9 cellular contexts compared by ENCODE assay signal in the genomic region with DNA sequence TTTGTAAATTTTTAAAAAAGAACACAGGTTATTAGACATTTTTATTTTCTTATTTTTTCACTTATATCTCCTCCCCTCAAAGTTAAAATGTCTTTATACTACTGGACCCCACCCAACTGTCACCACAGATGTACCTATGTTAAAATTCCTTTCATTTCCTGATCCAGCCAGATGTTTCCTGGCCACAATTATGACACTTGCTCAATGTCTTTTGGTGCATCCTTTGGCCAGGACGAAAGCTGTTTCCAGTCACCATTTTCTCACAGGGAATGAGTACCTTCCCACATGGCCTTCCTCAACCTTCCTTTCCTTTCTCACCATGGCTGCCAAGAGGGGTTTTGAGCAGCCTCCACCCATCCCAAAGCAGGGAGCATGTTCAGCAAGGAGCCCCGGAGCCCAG.
"Had no signal": no experiment of that assay in that cellular context is flagged by ENCODE, and none has a peak within 500 bp of the region (broad histone marks: within the 10 kb centered on the region; RNA-seq: fewer than 3 reads in every experiment).

No MANE protein-coding gene starts in this region.

- DNase-seq: H7, HFFc6, IMR-90, KBM-7 had no signal

- ATAC-seq: GM23338, HCT116 had no signal

- H3K9me3 ChIP-seq: HAP-1 had no signal

- H3K4me3 ChIP-seq: GM23338, HAP-1 had no signal

- H3K27ac ChIP-seq: HL-60 had no signal

- H3K4me2 ChIP-seq: GM23338 had no signal

- FAIRE-seq: H1 had no signal

- H3K36me3 ChIP-seq: HAP-1 had no signal

- H2AFZ ChIP-seq: GM23338 had no signal
